In the genomic region with DNA sequence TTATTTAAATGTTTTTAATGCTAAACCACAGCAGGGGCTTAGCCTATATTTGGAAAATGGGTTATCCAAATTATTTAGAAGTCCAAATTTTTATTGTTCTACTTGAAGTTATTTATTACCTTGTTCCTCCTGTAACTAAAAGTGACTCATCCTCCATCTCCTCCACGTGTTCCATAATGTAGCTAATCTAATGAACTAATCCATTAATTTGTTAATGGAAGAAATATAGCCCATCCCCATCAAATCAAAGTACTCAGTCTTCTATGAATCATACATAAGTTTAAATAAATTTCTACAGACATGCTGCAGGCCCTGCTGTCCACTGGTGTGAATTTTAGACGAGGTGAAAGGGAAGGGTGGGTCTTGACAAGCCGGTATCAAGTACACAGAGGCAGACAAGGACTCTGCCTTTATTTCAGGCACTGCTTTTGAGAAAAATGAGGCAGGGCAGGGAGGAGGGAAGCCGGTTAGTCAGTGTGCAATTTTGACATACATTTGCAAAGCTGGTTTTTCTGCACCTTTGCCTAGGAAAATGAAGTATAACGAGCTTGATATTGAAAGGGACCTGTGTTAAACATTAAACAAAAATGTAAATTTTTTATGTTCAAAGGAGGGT, we compare ENCODE assay signal across 8 cellular contexts. TPM values are rescaled to one million over a fixed set of nuclear protein-coding genes. Genes with fewer than 3 reads are reported as not detected.
"Had no signal": no experiment of that assay in that cellular context is flagged by ENCODE, and none has a peak within 500 bp of the region (broad histone marks: within the 10 kb centered on the region; RNA-seq: fewer than 3 reads in every experiment).

No MANE protein-coding gene starts in this region.

RNA-seq across cellular contexts. Expression of gene PRSS3, which starts 21.2 kb away (rescaled TPM):
- total RNA-seq: cardiac muscle cell, mesenteric fat pad, mononuclear cell, neural crest cell, osteocyte, thyroid gland, urinary bladder had no signal
- polyA plus RNA-seq: naive thymus-derived CD8-positive, alpha-beta T cell had no signal
